ENCODE assay signal across 13 cellular contexts in genomic region chr15:69562097-69562496, GRCh38.
DNase-seq lines count a peak whose midpoint lies in the region; TF ChIP-seq lines count a peak whose summit lies in the region.
"Had no signal": no experiment of that assay in that cellular context is flagged by ENCODE, and none has a peak within 500 bp of the region (broad histone marks: within the 10 kb centered on the region; RNA-seq: fewer than 3 reads in every experiment).

No MANE protein-coding gene starts in this region.

- no peaks in the 10 kb centered on the region for H4K20me1 ChIP-seq in hepatocyte (ENCODE audit: insufficient read depth, poor library complexity, severe bottlenecking)

- H3K27ac ChIP-seq in hepatocyte (peak overlapping the region; percentile 37), mucosa of rectum (ENCODE audit: low read depth in 2 of 2, low read length in 2 of 2) (peak overlapping the region; percentile 49 to 52), ascending aorta (no peak overlapping the region)

- no peaks in the 10 kb centered on the region for H3K9me3 ChIP-seq in hepatocyte (ENCODE audit: low read depth)
- no peaks in the 10 kb centered on the region for H3K9me3 ChIP-seq in mucosa of rectum (ENCODE audit: control insufficient read depth in 2 of 2, low read length in 2 of 2)
- no peaks in the 10 kb centered on the region for H3K9me3 ChIP-seq in ascending aorta

- no peak overlapping the region for H2AFZ ChIP-seq in hepatocyte

- H3K4me1 ChIP-seq in hepatocyte (ENCODE audit: insufficient read depth) (peaks cover 37% of the 10 kb centered on the region), mucosa of rectum (ENCODE audit: control insufficient read depth in 2 of 2, insufficient read depth in 2 of 2, low read length in 2 of 2) (peaks cover 32 to 54% of the 10 kb centered on the region in 2 donors), ascending aorta (peaks cover 4 to 9% of the 10 kb centered on the region in 2 donors)

- WGBS in hepatocyte (ENCODE audit: low lambda C conversion rate, missing lambda C conversion rate), result 42% methylated on average over 7 of the region's 7 CpGs

- peak overlapping the region; percentile 52 for H3K4me2 ChIP-seq in hepatocyte

- no peaks in the 10 kb centered on the region for H3K79me2 ChIP-seq in hepatocyte

- DNase-seq in NCI-H748 treated with DMSO at 0.1 percent for 48 hours (lab: John Stamatoyannopoulos, UW), result peak; percentile 48
- no peak for DNase-seq in NCI-H748 (lab: John Stamatoyannopoulos, UW; ENCODE audit: unreplicated experiment)
- no peak for DNase-seq in hepatocyte (ENCODE audit: low spot score)
- DNase-seq in ascending aorta (ENCODE audit: low spot score in 2 of 2), result no peak
- no peak for DNase-seq in NCI-H1694 (lab: John Stamatoyannopoulos, UW)
- DNase-seq in DMS79 (lab: John Stamatoyannopoulos, UW), result no peak
- DNase-seq in stimulated activated CD4-positive, alpha-beta T cell treated with anti-CD3 and anti-CD28 coated beads, Interleukin-4, amount 100 ng/mL, for 4 hours, result no peak
- DNase-seq: H9, Kasumi-1, NCI-H187, NCI-H2171, OCI-M1 had no signal

- intact Hi-C loops in ascending aorta (cut with DNase I), result no loop called here

- H3K27me3 ChIP-seq in hepatocyte, result peaks cover 5% of the 10 kb centered on the region
- no peaks in the 10 kb centered on the region for H3K27me3 ChIP-seq in mucosa of rectum (ENCODE audit: control insufficient read depth in 2 of 2, insufficient read depth in 2 of 2, low read length in 2 of 2)
- H3K27me3 ChIP-seq in ascending aorta, result no peaks in the 10 kb centered on the region

- no peaks in the 10 kb centered on the region for H3K9me2 ChIP-seq in hepatocyte (replicated peaks; ENCODE audit: insufficient read depth)

- TF ChIP-seq CTCF in hepatocyte (IDR thresholded peaks at IDR 0.05; ENCODE audit: poor library complexity), result no peak
- TF ChIP-seq CTCF in ascending aorta (IDR thresholded peaks at IDR 0.05), result no peak

- H3K36me3 ChIP-seq in hepatocyte (replicated peaks; ENCODE audit: insufficient read depth, low read depth) (no peaks in the 10 kb centered on the region), mucosa of rectum (ENCODE audit: control insufficient read depth in 2 of 2, insufficient read depth in 2 of 2, low read length in 2 of 2) (no peaks in the 10 kb centered on the region), ascending aorta (no peaks in the 10 kb centered on the region)

- peak overlapping the region in 1 of 2 donors; percentile 18 for H3K9ac ChIP-seq in mucosa of rectum (ENCODE audit: low read depth in 1 of 2, low read length in 2 of 2)

- H3K4me3 ChIP-seq in hepatocyte (no peak overlapping the region), mucosa of rectum (ENCODE audit: low read length in 2 of 2) (peak overlapping the region in 1 of 2 donors; percentile 16), ascending aorta (no peak overlapping the region)

Comparison
In these comparisons a context has a peak if more than half of its experiments do, and no peak if none do; other contexts are left out.
1. H3K27ac ChIP-seq: peak in hepatocyte (single experiment) and mucosa of rectum (2 of 2); none in ascending aorta (0 of 2).